Comparison of ENCODE assay signal across 20 cellular contexts in the genomic region with DNA sequence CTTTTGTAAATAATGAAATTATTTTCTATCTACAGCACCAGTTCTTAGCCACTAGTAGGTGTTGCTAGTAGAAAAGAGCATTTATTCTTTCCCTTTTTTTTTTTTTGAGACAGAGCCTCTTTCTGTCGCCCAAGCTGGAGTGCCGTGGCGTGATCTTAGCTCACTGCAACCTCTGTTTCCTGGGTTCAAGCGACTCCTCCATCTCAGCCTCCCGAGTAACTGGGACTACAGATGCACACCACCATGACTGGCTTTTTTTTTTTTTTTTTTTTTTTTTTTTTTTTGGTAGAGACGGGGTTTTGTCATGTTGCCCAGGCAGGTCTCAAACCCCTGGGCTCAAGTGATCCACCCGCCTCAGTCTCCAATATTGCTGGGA.
"Had no signal": no experiment of that assay in that cellular context is flagged by ENCODE, and none has a peak within 500 bp of the region (broad histone marks: within the 10 kb centered on the region; RNA-seq: fewer than 3 reads in every experiment).

No MANE protein-coding gene starts in this region.

- H3K27me3 ChIP-seq: foreskin keratinocyte, heart left ventricle, sigmoid colon, stomach, transverse colon had no signal

- H3K4me3 Mint-ChIP-seq: central memory CD8-positive, alpha-beta T cell; endodermal cell; memory B cell; mesothelial cell of epicardium; natural killer cell treated with Interleukin-12 subunit alpha and Interleukin-12 subunit beta and Interleukin-15 and Interleukin-18, amount 100 ng/mL, for 72 hours had no signal

- ATAC-seq: foreskin keratinocyte; natural killer cell treated with Interleukin-12 subunit alpha and Interleukin-12 subunit beta and Interleukin-15 and Interleukin-18, amount 100 ng/mL, for 72 hours had no signal

- H3K36me3 ChIP-seq: thoracic aorta, transverse colon had no signal

- H3K9me3 Mint-ChIP-seq: central memory CD8-positive, alpha-beta T cell; endodermal cell; memory B cell; mesothelial cell of epicardium; natural killer cell treated with Interleukin-12 subunit alpha and Interleukin-12 subunit beta and Interleukin-15 and Interleukin-18, amount 100 ng/mL, for 72 hours had no signal

- FAIRE-seq: colon, endothelial cell of umbilical vein, small intestine had no signal

- H3K9me3 ChIP-seq: heart left ventricle, lower lobe of right lung, sigmoid colon, stomach, thoracic aorta, transverse colon had no signal

- H3K27ac ChIP-seq: foreskin keratinocyte, lower lobe of right lung, sigmoid colon, stomach, thoracic aorta had no signal

- DNase-seq: dermis blood vessel endothelial cell; effector CD4-positive, alpha-beta T cell; endodermal cell; foreskin keratinocyte; heart left ventricle; islet precursor cell; lower lobe of right lung; sigmoid colon; stimulated activated CD4-positive, alpha-beta T cell treated with anti-CD3 and anti-CD28 coated beads, Interleukin-12 subunit alpha, Interleukin-12 subunit beta, amount 100 ng/mL, for 4 hours; stimulated activated naive CD4-positive, alpha-beta T cell; stomach; transverse colon had no signal

- H3K4me1 ChIP-seq: foreskin keratinocyte had no signal

- H3K27me3 Mint-ChIP-seq: central memory CD8-positive, alpha-beta T cell; memory B cell; natural killer cell treated with Interleukin-12 subunit alpha and Interleukin-12 subunit beta and Interleukin-15 and Interleukin-18, amount 100 ng/mL, for 72 hours had no signal

- H3K4me3 ChIP-seq: heart left ventricle, lower lobe of right lung, sigmoid colon, stomach, thoracic aorta, transverse colon had no signal

- H3K4me1 Mint-ChIP-seq: endodermal cell, mesothelial cell of epicardium had no signal
